Comparison of ENCODE assay signal across 1 cellular context in genomic region chr14:50116221-50116956, GRCh38.
TF ChIP-seq lines count a peak whose summit lies in the region.

Gene VCPKMT (minus strand): TSS chr14:50116572. CDS start chr14:50116552, 20 bp downstream.

TF ChIP-seq in K562, 482 proteins besides CTCF, POLR2A, EP300 and RAD21 (continued from another document and continues in another):
- no peak for TF ChIP-seq HBP1 (CRISPR knock-in tag; IDR thresholded peaks at IDR 0.05)
- TF ChIP-seq ARID3B (CRISPR knock-in tag; IDR thresholded peaks at IDR 0.05; ENCODE audit: borderline replicate concordance), result no peak
- no peak for TF ChIP-seq USF1 (CRISPR knock-in tag; IDR thresholded peaks at IDR 0.05)
- TF ChIP-seq NR2C1 (IDR thresholded peaks at IDR 0.05), result no peak
- TF ChIP-seq NR2C1 (tag; IDR thresholded peaks at IDR 0.05), result no peak
- no peak for TF ChIP-seq RBM39 (optimal IDR thresholded peaks at IDR 0.05; ENCODE audit: low read depth, low read length)
- TF ChIP-seq BCL6 (CRISPR knock-in tag; IDR thresholded peaks at IDR 0.05), result no peak
- no peak for TF ChIP-seq SPI1 (IDR thresholded peaks at IDR 0.05; ENCODE audit: borderline replicate concordance, low read depth, low read length)
- peak; percentile 78 for TF ChIP-seq CTBP1 (IDR thresholded peaks at IDR 0.05; ENCODE audit: borderline replicate concordance)
- peak; percentile 98 for TF ChIP-seq CREB1 (IDR thresholded peaks at IDR 0.05)
- TF ChIP-seq CREB1 (CRISPR knock-in tag; IDR thresholded peaks at IDR 0.05), result peak; percentile 98
- TF ChIP-seq E2F3 (CRISPR knock-in tag; IDR thresholded peaks at IDR 0.05), result no peak
- peak; percentile 82 for TF ChIP-seq ZFX (CRISPR knock-in tag; IDR thresholded peaks at IDR 0.05)
- no peak for TF ChIP-seq TFAM (CRISPR knock-in tag; conservative IDR thresholded peaks at IDR 0.05)
- TF ChIP-seq HDAC1 (IDR thresholded peaks at IDR 0.05), result peak in 1 of 2 experiments; percentile 90; a peak in 2 of 4 replicates
- no peak for TF ChIP-seq PYGO2 (tag; IDR thresholded peaks at IDR 0.05)
- TF ChIP-seq TAL1 (IDR thresholded peaks at IDR 0.05), result no peak
- TF ChIP-seq ZNF507 (tag; conservative IDR thresholded peaks at IDR 0.05), result no peak
- no peak for TF ChIP-seq KDM2B (CRISPR knock-in tag; IDR thresholded peaks at IDR 0.05)
- peak; percentile 94 for TF ChIP-seq ZBTB12 (CRISPR knock-in tag; IDR thresholded peaks at IDR 0.05)
- TF ChIP-seq ZNF511 (CRISPR knock-in tag; IDR thresholded peaks at IDR 0.05), result peak; percentile 51; the same call in 1 of the 2 replicates
- TF ChIP-seq TARDBP (IDR thresholded peaks at IDR 0.05), result no peak
- TF ChIP-seq SMAD3 (CRISPR knock-in tag; conservative IDR thresholded peaks at IDR 0.05), result no peak
- no peak for TF ChIP-seq ERF (CRISPR knock-in tag; IDR thresholded peaks at IDR 0.05)
- TF ChIP-seq XRCC3 (IDR thresholded peaks at IDR 0.05), result no peak
- no peak for TF ChIP-seq POU5F1 (IDR thresholded peaks at IDR 0.05; ENCODE audit: borderline replicate concordance, low read depth, low read length, partially characterized antibody)
- no peak for TF ChIP-seq ID3 (CRISPR knock-in tag; IDR thresholded peaks at IDR 0.05)
- TF ChIP-seq ID3 (tag; IDR thresholded peaks at IDR 0.05), result peak; percentile 42; the same call in 1 of the 2 replicates
- TF ChIP-seq IFI16 (CRISPR knock-in tag; IDR thresholded peaks at IDR 0.05), result no peak
- no peak for TF ChIP-seq ZNF655 (CRISPR knock-in tag; IDR thresholded peaks at IDR 0.05)
- TF ChIP-seq C11orf30 (IDR thresholded peaks at IDR 0.05; ENCODE audit: low read depth), result peak; percentile 98
- no peak for TF ChIP-seq NELFE (IDR thresholded peaks at IDR 0.05; ENCODE audit: insufficient read depth, insufficient read length)
- peak; percentile 87 for TF ChIP-seq EP400 (IDR thresholded peaks at IDR 0.05)
- no peak for TF ChIP-seq SAFB2 (IDR thresholded peaks at IDR 0.05; ENCODE audit: borderline replicate concordance, low read depth, low read length, severe bottlenecking)
- no peak for TF ChIP-seq ZNF584 (CRISPR knock-in tag; IDR thresholded peaks at IDR 0.05; ENCODE audit: low read depth)
- TF ChIP-seq ZNF398 (CRISPR knock-in tag; IDR thresholded peaks at IDR 0.05), result no peak
- TF ChIP-seq SMARCA5 (IDR thresholded peaks at IDR 0.05), result no peak
- no peak for TF ChIP-seq ESRRB (CRISPR knock-in tag; IDR thresholded peaks at IDR 0.05; ENCODE audit: borderline replicate concordance)
- TF ChIP-seq REST (CRISPR knock-in tag; IDR thresholded peaks at IDR 0.05; ENCODE audit: low read depth), result no peak
- no peak for TF ChIP-seq TCF15 (CRISPR knock-in tag; IDR thresholded peaks at IDR 0.05)
- TF ChIP-seq PURB (CRISPR knock-in tag; IDR thresholded peaks at IDR 0.05; ENCODE audit: low read depth), result no peak
- no peak for TF ChIP-seq ZNF121 (CRISPR knock-in tag; conservative IDR thresholded peaks at IDR 0.05)
- no peak for TF ChIP-seq RFX1 (IDR thresholded peaks at IDR 0.05)
- no peak for TF ChIP-seq SMARCA4 (IDR thresholded peaks at IDR 0.05)
- no peak for TF ChIP-seq RAD51 (IDR thresholded peaks at IDR 0.05; ENCODE audit: borderline replicate concordance, low read depth)
- TF ChIP-seq CBX3 (IDR thresholded peaks at IDR 0.05; ENCODE audit: borderline replicate concordance in 1 of 2, low read length in 2 of 2), result 0 out of 3 replicates have a peak, but pooled peaks of 1 of the 2 experiments have one; percentile 39
- TF ChIP-seq PRPF4 (IDR thresholded peaks at IDR 0.05; ENCODE audit: insufficient read depth, low read depth, low read length, poor library complexity, severe bottlenecking), result no peak
- no peak for TF ChIP-seq CHD4 (IDR thresholded peaks at IDR 0.05; ENCODE audit: insufficient read depth, insufficient replicate concordance, low read depth, low read length, poor library complexity, severe bottlenecking)
- no peak for TF ChIP-seq BRCA1 (IDR thresholded peaks at IDR 0.05)
- no peak for TF ChIP-seq BRCA1 (CRISPR knock-in tag; IDR thresholded peaks at IDR 0.05)
- no peak for TF ChIP-seq ZNF274 (IDR thresholded peaks at IDR 0.05; ENCODE audit: borderline replicate concordance, low read depth, low read length)
- TF ChIP-seq KLF13 (tag; IDR thresholded peaks at IDR 0.05; ENCODE audit: borderline replicate concordance, low read depth), result peak; percentile 72; the same call in 1 of the 2 replicates
- no peak for TF ChIP-seq ZNF311 (CRISPR knock-in tag; IDR thresholded peaks at IDR 0.05)
- no peak for TF ChIP-seq RHOXF2B (CRISPR knock-in tag; conservative IDR thresholded peaks at IDR 0.05)
- TF ChIP-seq ZNF717 (CRISPR knock-in tag; IDR thresholded peaks at IDR 0.05), result no peak
- no peak for TF ChIP-seq HDGF (IDR thresholded peaks at IDR 0.05)
- TF ChIP-seq PCBP2 (IDR thresholded peaks at IDR 0.05; ENCODE audit: low read depth, low read length, poor library complexity, severe bottlenecking), result no peak
- TF ChIP-seq TAF7 (tag; IDR thresholded peaks at IDR 0.05), result peak; percentile 60; the same call in 1 of the 2 replicates
- 0 out of 2 replicates have a peak, but pooled peaks have one; percentile 43 for TF ChIP-seq NFRKB (IDR thresholded peaks at IDR 0.05; ENCODE audit: low read depth)
- no peak for TF ChIP-seq CEBPG (CRISPR knock-in tag; IDR thresholded peaks at IDR 0.05)
- no peak for TF ChIP-seq CEBPG (tag; conservative IDR thresholded peaks at IDR 0.05 in 1 of 2, IDR thresholded peaks at IDR 0.05 in 1 of 2)
- no peak for TF ChIP-seq IRF9 (tag; IDR thresholded peaks at IDR 0.05)
- no peak for TF ChIP-seq SP2 (IDR thresholded peaks at IDR 0.05; ENCODE audit: extremely low read depth, low read depth, low read length, poor library complexity, severe bottlenecking)
- peak; percentile 71 for TF ChIP-seq L3MBTL2 (IDR thresholded peaks at IDR 0.05)
- TF ChIP-seq DMBX1 (CRISPR knock-in tag; IDR thresholded peaks at IDR 0.05; ENCODE audit: borderline replicate concordance), result no peak
- no peak for TF ChIP-seq FOSL1 (tag; conservative IDR thresholded peaks at IDR 0.05)
- no peak for TF ChIP-seq ZNF197 (CRISPR knock-in tag; IDR thresholded peaks at IDR 0.05; ENCODE audit: low read depth)
- no peak for TF ChIP-seq ZFP1 (CRISPR knock-in tag; IDR thresholded peaks at IDR 0.05)
